8 cellular contexts compared by ENCODE assay signal in genomic region chr15:56918046-56918906, GRCh38. TPM values are rescaled to one million over a fixed set of nuclear protein-coding genes. Genes with fewer than 3 reads are reported as not detected.
A peak's percentile ranks its signal among the peaks of the same experiment; 100 is the strongest.
DNase-seq lines count a peak whose midpoint lies in the region; ATAC-seq, FAIRE-seq and TF ChIP-seq lines count a peak whose summit lies in the region.

Gene TCF12 (plus strand): TSS chr15:56918644. CDS start chr15:56919914, 1,270 bp downstream.

- FAIRE-seq in bronchial epithelial cell (lab: Jason Lieb, UNC) = no peak

- H3K27me3 Mint-ChIP-seq in immature natural killer cell (ENCODE audit: low read depth in 3 of 3) = peaks cover 0 to 20% (median 17%) of the 10 kb centered on the region in 3 donors

- peak within 1 kb of the TSS; percentile 90 for H3K4me3 ChIP-seq in WI38 (ENCODE audit: low read depth, low read length)
- peak within 1 kb of the TSS; percentile 89 for H3K4me3 ChIP-seq in bronchial epithelial cell (ENCODE audit: low read depth, low read length)
- H3K4me3 ChIP-seq in spleen = peak within 1 kb of the TSS; percentile 61 to 96 (median 92)

- peak within 1 kb of the TSS; percentile 82 to 93 (median 88) for H3K4me3 Mint-ChIP-seq in immature natural killer cell

- TF ChIP-seq CTCF in WI38 (IDR thresholded peaks at IDR 0.05; ENCODE audit: low read depth, low read length) (no peak; the same call in 1 of the 2 replicates), bronchial epithelial cell (IDR thresholded peaks at IDR 0.05; ENCODE audit: insufficient read depth, low read length, severe bottlenecking) (peak; percentile 75), spleen (IDR thresholded peaks at IDR 0.05 in 8 of 11, conservative IDR thresholded peaks at IDR 0.05 in 3 of 11) (peak in 10 of 11 experiments; percentile 1 to 66 (median 44))

- H3K27me3 ChIP-seq in bronchial epithelial cell (ENCODE audit: control insufficient read depth, insufficient read depth, low read length) (no peaks in the 10 kb centered on the region), spleen (replicated peaks in 1 of 7) (no peaks in the 10 kb centered on the region)

- H3K9me3 Mint-ChIP-seq in immature natural killer cell = no peaks in the 10 kb centered on the region

- peak in 1 of 3 donors; percentile 72 for TF ChIP-seq POLR2A in spleen (IDR thresholded peaks at IDR 0.05)

- peak; percentile 52 for ATAC-seq in GM18873 (IDR thresholded peaks at IDR 0.05; ENCODE audit: low FRiP score, unreplicated experiment)
- peak; percentile 73 for ATAC-seq in HG03139 (IDR thresholded peaks at IDR 0.05; ENCODE audit: unreplicated experiment)

- H3K4me1 ChIP-seq in spleen = peaks cover 12 to 61% (median 50%) of the 10 kb centered on the region in 6 donors

- H3K36me3 ChIP-seq in bronchial epithelial cell (ENCODE audit: control insufficient read depth, insufficient read depth, low read length) (no peaks in the 10 kb centered on the region), spleen (peaks cover 0 to 3% (median 0%) of the 10 kb centered on the region in 6 donors)

- peaks cover 0 to 5% (median 0%) of the 10 kb centered on the region in 3 donors for H3K36me3 Mint-ChIP-seq in immature natural killer cell

- intact Hi-C loops in spleen (cut with DNase I; ENCODE audit: low total_unique reads) = no loop called here

- DNase-seq in AG08395 (ENCODE audit: low spot score) = peak; percentile 93
- peak; percentile 95 for DNase-seq in NCI-H2227 (lab: John Stamatoyannopoulos, UW; ENCODE audit: unreplicated experiment)
- peak; percentile 71 for DNase-seq in bronchial epithelial cell (ENCODE audit: low read depth)
- peak; percentile 92 for DNase-seq in immature natural killer cell
- peak; percentile 97 for DNase-seq in spleen

- peaks cover 38 to 52% of the 10 kb centered on the region in 2 donors for H3K4me1 Mint-ChIP-seq in immature natural killer cell

- WGBS in spleen, 5 donors = 0 to 1% (median 0%) methylated on average over 44 to 93 of the region's 93 CpGs

- no peaks in the 10 kb centered on the region for H3K9me3 ChIP-seq in spleen

- peak within 1 kb of the TSS; percentile 76 to 91 (median 88) for H3K27ac Mint-ChIP-seq in immature natural killer cell

- peak within 1 kb of the TSS; percentile 91 to 97 (median 94) for H3K27ac ChIP-seq in spleen

RNA-seq across cellular contexts. Expression of gene TCF12, which starts in this region (rescaled TPM):
- total RNA-seq in bronchial epithelial cell (33.2 and 69.3 TPM in 2 replicates), spleen (100 to 1,000 TPM in 6 of 7 donors, 10 to 100 TPM in 1; 95.6 to 139 (median 123) TPM)
- polyA plus RNA-seq in immature natural killer cell (10 to 100 TPM; 34.7 to 79.4 (median 57.6) TPM), spleen (10 to 100 TPM in 2 of 3 donors, 1 to 10 TPM in 1; 8.3 to 15.8 (median 13.7) TPM)

Comparison
In these comparisons a context has a peak if more than half of its experiments do, and no peak if none do; other contexts are left out.
1. Peak in every context shown above with its lines: DNase-seq, ATAC-seq, H3K4me3 ChIP-seq and H3K27ac ChIP-seq.